18 cellular contexts compared by ENCODE assay signal in genomic region chr12:132238487-132239248, GRCh38.
DNase-seq lines count a peak whose midpoint lies in the region; ATAC-seq and TF ChIP-seq lines count a peak whose summit lies in the region.
"Had no signal": no experiment of that assay in that cellular context is flagged by ENCODE, and none has a peak within 500 bp of the region (broad histone marks: within the 10 kb centered on the region; RNA-seq: fewer than 3 reads in every experiment).

No MANE protein-coding gene starts in this region.

- H3K79me2 ChIP-seq in Karpas-422 (ENCODE audit: low read length) (no peaks in the 10 kb centered on the region), osteoblast (ENCODE audit: insufficient read depth, low read length) (no peaks in the 10 kb centered on the region)

- ATAC-seq in activated CD4-positive, alpha-beta T cell treated with anti-CD3 and anti-CD28 coated beads for 36 hours, result peak; percentile 67
- no peak for ATAC-seq in HG02763 (IDR thresholded peaks at IDR 0.05; ENCODE audit: unreplicated experiment)
- ATAC-seq: CD8-positive, alpha-beta T cell had no signal

- H3K4me3 ChIP-seq in Karpas-422 (ENCODE audit: low read length), result no peak overlapping the region
- no peak overlapping the region for H3K4me3 ChIP-seq in osteoblast (ENCODE audit: insufficient read depth, low read length)
- no peak overlapping the region for H3K4me3 ChIP-seq in MG63
- H3K4me3 ChIP-seq: adrenal gland, heart left ventricle had no signal

- H3K4me1 ChIP-seq in Karpas-422 (ENCODE audit: low read length), result no peaks in the 10 kb centered on the region
- H3K4me1 ChIP-seq in osteoblast (ENCODE audit: insufficient read depth, low read length), result no peaks in the 10 kb centered on the region
- H3K4me1 ChIP-seq: adrenal gland, heart left ventricle had no signal

- no peaks in the 10 kb centered on the region for H3K36me3 ChIP-seq in Karpas-422 (ENCODE audit: insufficient read depth, low read length)
- no peaks in the 10 kb centered on the region for H3K36me3 ChIP-seq in osteoblast (ENCODE audit: insufficient read depth, low read length)
- no peaks in the 10 kb centered on the region for H3K36me3 ChIP-seq in MG63
- H3K36me3 ChIP-seq: adrenal gland, heart left ventricle had no signal

- no peak overlapping the region for H3K9ac ChIP-seq in Karpas-422 (ENCODE audit: low read length)

- peaks cover 4% of the 10 kb centered on the region for H3K4me1 Mint-ChIP-seq in activated CD4-positive, alpha-beta T cell treated with anti-CD3 and anti-CD28 coated beads for 36 hours

- POLR2A ChIA-PET in activated CD4-positive, alpha-beta T cell treated with anti-CD3 and anti-CD28 coated beads for 36 hours (lab: Charles Lee), result interaction anchor here (0.6 kb wide), 1 partner anchor 77 kb away, joined by 3 read pairs; no protein-coding TSS in a partner anchor

- H3K9me3 ChIP-seq in Karpas-422 (ENCODE audit: low read length) (peaks cover 2% of the 10 kb centered on the region; the same call in 1 of the 2 replicates), osteoblast (ENCODE audit: low read depth, low read length) (no peaks in the 10 kb centered on the region), MG63 (no peaks in the 10 kb centered on the region)
- H3K9me3 ChIP-seq: adrenal gland, heart left ventricle had no signal

- H4K20me1 ChIP-seq in Karpas-422 (ENCODE audit: insufficient read depth, low read depth, low read length) (no peaks in the 10 kb centered on the region), osteoblast (ENCODE audit: insufficient read depth, low read length) (no peaks in the 10 kb centered on the region)

- no peaks in the 10 kb centered on the region for H3K36me3 Mint-ChIP-seq in activated CD4-positive, alpha-beta T cell treated with anti-CD3 and anti-CD28 coated beads for 36 hours (ENCODE audit: low read depth)
- H3K36me3 Mint-ChIP-seq: CD8-positive, alpha-beta T cell had no signal

- H3K4me3 Mint-ChIP-seq in activated CD4-positive, alpha-beta T cell treated with anti-CD3 and anti-CD28 coated beads for 36 hours, result no peak overlapping the region
- H3K4me3 Mint-ChIP-seq: CD8-positive, alpha-beta T cell had no signal

- H3K27ac ChIP-seq in Karpas-422 (ENCODE audit: low read length) (no peak overlapping the region), osteoblast (ENCODE audit: low read depth, low read length) (no peak overlapping the region)
- H3K27ac ChIP-seq: adrenal gland, epithelial cell of prostate, heart left ventricle had no signal

- no peaks in the 10 kb centered on the region for H3K9me2 ChIP-seq in Karpas-422 (replicated peaks; ENCODE audit: insufficient read depth, low read length)

- no peak overlapping the region for H3K27ac Mint-ChIP-seq in activated CD4-positive, alpha-beta T cell treated with anti-CD3 and anti-CD28 coated beads for 36 hours

- peaks cover 2% of the 10 kb centered on the region for H3K27me3 Mint-ChIP-seq in activated CD4-positive, alpha-beta T cell treated with anti-CD3 and anti-CD28 coated beads for 36 hours

- H3K27me3 ChIP-seq in Karpas-422 (ENCODE audit: low read length), result no peaks in the 10 kb centered on the region
- H3K27me3 ChIP-seq in osteoblast (ENCODE audit: insufficient read depth, low read length), result no peaks in the 10 kb centered on the region
- H3K27me3 ChIP-seq in MG63, result peaks cover 17% of the 10 kb centered on the region

- H2AFZ ChIP-seq in Karpas-422 (ENCODE audit: low read length), result no peak overlapping the region
- no peak overlapping the region for H2AFZ ChIP-seq in osteoblast (ENCODE audit: low read length)

- H3K9me3 Mint-ChIP-seq in activated CD4-positive, alpha-beta T cell treated with anti-CD3 and anti-CD28 coated beads for 36 hours (ENCODE audit: low read depth), result no peaks in the 10 kb centered on the region
- H3K9me3 Mint-ChIP-seq: CD8-positive, alpha-beta T cell had no signal

- intact Hi-C loops in activated CD4-positive, alpha-beta T cell treated with anti-CD3 and anti-CD28 coated beads for 36 hours (cut with DNase I, micrococcal nuclease), result no loop called here

- TF ChIP-seq CTCF in osteoblast (IDR thresholded peaks at IDR 0.05; ENCODE audit: extremely low read depth, low read depth, low read length), result no peak

- no peak overlapping the region for H3K4me2 ChIP-seq in Karpas-422 (ENCODE audit: low read depth, low read length, poor library complexity, severe bottlenecking)
- H3K4me2 ChIP-seq in osteoblast (ENCODE audit: insufficient read depth, low read length), result no peak overlapping the region

- DNase-seq in activated CD4-positive, alpha-beta T cell treated with anti-CD3 and anti-CD28 coated beads for 36 hours, result peak; percentile 52
- DNase-seq in activated CD4-positive, alpha-beta T cell treated with anti-CD3 and anti-CD28 coated beads for 4 hours, result no peak
- DNase-seq in Karpas-422, result peak; percentile 63
- peak; percentile 48 for DNase-seq in cerebellum (ENCODE audit: low spot score)
- peak; percentile 77 for DNase-seq in osteoblast (ENCODE audit: insufficient read length, low spot score, missing footprints)
- no peak for DNase-seq in MG63
- DNase-seq in NCI-H748 (lab: John Stamatoyannopoulos, UW; ENCODE audit: unreplicated experiment), result no peak
- DNase-seq: 8988T; adrenal gland; CD8-positive, alpha-beta T cell; EL; H7; KBM-7; NCI-H1436; NCI-H2227 treated with DMSO at 0.1 percent for 48 hours had no signal

- CTCF ChIA-PET in activated CD4-positive, alpha-beta T cell treated with anti-CD3 and anti-CD28 coated beads for 36 hours (lab: Charles Lee), result no interaction called here

Comparison
In these comparisons a context has a peak if more than half of its experiments do, and no peak if none do; other contexts are left out.
1. DNase-seq: peak in activated CD4-positive, alpha-beta T cell treated with anti-CD3 and anti-CD28 coated beads for 36 hours (single experiment), Karpas-422 (single experiment), cerebellum (single experiment) and osteoblast (single experiment); none in activated CD4-positive, alpha-beta T cell treated with anti-CD3 and anti-CD28 coated beads for 4 hours (0 of 2), MG63 (single experiment) and NCI-H748 (single experiment).